In the genomic region with DNA sequence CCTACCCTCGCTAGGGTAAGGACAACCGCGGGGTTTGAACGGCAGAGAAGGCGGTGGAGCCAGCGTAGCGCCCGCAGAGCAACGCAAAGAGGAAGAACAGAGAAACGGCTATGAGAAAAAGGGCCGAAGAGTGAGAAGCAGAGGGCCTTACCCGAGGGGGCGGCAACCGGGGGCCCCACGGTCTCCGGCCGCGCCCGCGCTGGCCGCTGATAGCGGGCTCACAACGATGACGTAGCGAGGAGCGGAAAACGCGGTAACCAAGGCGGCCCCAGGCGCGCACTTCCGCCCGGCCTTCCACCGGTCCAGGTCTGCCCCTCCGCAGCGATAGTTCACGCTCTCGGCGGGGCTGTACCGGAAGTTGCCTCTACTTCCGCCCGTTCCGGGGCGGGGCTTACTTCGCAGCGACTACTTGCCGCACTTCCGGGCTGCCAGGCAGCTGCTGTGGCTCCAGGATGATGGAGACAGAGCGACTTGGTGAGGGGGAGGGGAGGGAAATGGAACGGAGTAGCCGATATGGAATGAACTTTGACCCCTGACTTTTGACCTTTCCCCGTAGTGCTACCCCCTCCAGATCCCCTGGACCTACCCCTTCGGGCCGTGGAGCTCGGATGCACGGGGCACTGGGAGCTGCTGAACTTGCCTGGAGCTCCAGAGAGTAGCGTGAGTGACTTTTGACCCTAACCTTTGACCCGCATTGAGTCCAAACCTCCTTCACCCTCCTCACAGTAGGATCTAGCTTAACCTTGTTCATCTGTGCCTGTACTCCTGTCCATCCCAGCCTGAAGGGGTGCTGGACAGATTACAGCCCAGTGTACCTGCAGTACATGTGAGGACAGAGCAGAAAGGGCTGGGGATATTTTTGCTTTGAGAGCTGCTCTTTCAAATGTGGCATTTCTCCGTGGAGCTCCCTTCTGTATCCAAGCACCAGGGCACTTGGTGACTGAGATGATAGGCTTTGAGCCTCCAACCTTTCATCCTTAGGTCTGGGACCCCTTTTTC, we compare ENCODE assay signal across 1 cellular context.
TF ChIP-seq lines count a peak whose summit lies in the region.

Gene NELFE (minus strand): TSS at position 231 of the 999 bp plus-strand sequence. CDS start 525 bp downstream, outside the sequence.
Gene SKIC2 (plus strand): TSS at position 435 of the 999 bp plus-strand sequence. CDS start 18 bp downstream, at position 453.

TF ChIP-seq in HEK293, 187 proteins besides CTCF, POLR2A, EP300 and RAD21 (continued from another document and continues in another):
- TF ChIP-seq PATZ1 (tag by site-specific recombination; IDR thresholded peaks at IDR 0.05) (peak; percentile 96), ZBTB20 (tag by site-specific recombination; IDR thresholded peaks at IDR 0.05) (peak; percentile 88), GLIS2 (tag by site-specific recombination; IDR thresholded peaks at IDR 0.05) (peak; percentile 94), AEBP2 (tag by site-specific recombination; IDR thresholded peaks at IDR 0.05; ENCODE audit: borderline replicate concordance) (no peak), ELK4 (IDR thresholded peaks at IDR 0.05; ENCODE audit: borderline replicate concordance, low read depth, low read length) (peak; percentile 96), OSR2 (tag by site-specific recombination; IDR thresholded peaks at IDR 0.05) (peak; percentile 28; the same call in 1 of the 2 replicates), ZXDB (tag by site-specific recombination; IDR thresholded peaks at IDR 0.05) (peak; percentile 99), KLF7 (tag by site-specific recombination; IDR thresholded peaks at IDR 0.05; ENCODE audit: borderline replicate concordance) (peak; percentile 80), ZNF302 (tag by site-specific recombination; IDR thresholded peaks at IDR 0.05; ENCODE audit: low read depth) (no peak), ZSCAN30 (tag by site-specific recombination; IDR thresholded peaks at IDR 0.05) (peak; percentile 76; the same call in 1 of the 2 replicates), ZNF175 (tag by site-specific recombination; IDR thresholded peaks at IDR 0.05) (no peak), ZBTB6 (tag by site-specific recombination; IDR thresholded peaks at IDR 0.05) (peak; percentile 100), PRDM1 (tag by site-specific recombination; IDR thresholded peaks at IDR 0.05) (no peak), ZNF394 (tag by site-specific recombination; IDR thresholded peaks at IDR 0.05; ENCODE audit: borderline replicate concordance) (peak; percentile 98), SP3 (tag by site-specific recombination; IDR thresholded peaks at IDR 0.05) (peak; percentile 99), ZNF391 (tag by site-specific recombination; IDR thresholded peaks at IDR 0.05; ENCODE audit: borderline replicate concordance, low read depth) (0 out of 2 replicates have a peak, but pooled peaks have one; percentile 51), ZNF561 (tag by site-specific recombination; IDR thresholded peaks at IDR 0.05; ENCODE audit: borderline replicate concordance) (peak; percentile 94; the same call in 1 of the 2 replicates), KLF9 (tag by site-specific recombination; IDR thresholded peaks at IDR 0.05; ENCODE audit: low read depth) (peak; percentile 96), ZNF610 (tag by site-specific recombination; IDR thresholded peaks at IDR 0.05; ENCODE audit: borderline replicate concordance) (peak; percentile 32; the same call in 1 of the 2 replicates), GLIS1 (tag by site-specific recombination; IDR thresholded peaks at IDR 0.05) (peak; percentile 34; the same call in 1 of the 2 replicates), BCL11A (tag by site-specific recombination; IDR thresholded peaks at IDR 0.05; ENCODE audit: low read depth) (peak; percentile 99), YY2 (tag by site-specific recombination; IDR thresholded peaks at IDR 0.05) (peak; percentile 45; the same call in 1 of the 2 replicates), ZNF274 (IDR thresholded peaks at IDR 0.05; ENCODE audit: low read length) (no peak), ZNF274 (tag by site-specific recombination; IDR thresholded peaks at IDR 0.05; ENCODE audit: borderline replicate concordance) (no peak), ZNF449 (tag by site-specific recombination; IDR thresholded peaks at IDR 0.05) (peak; percentile 52; the same call in 1 of the 2 replicates), WT1 (tag by site-specific recombination; IDR thresholded peaks at IDR 0.05) (0 out of 2 replicates have a peak, but pooled peaks have one; percentile 38), ZNF514 (tag by site-specific recombination; IDR thresholded peaks at IDR 0.05) (no peak), ZBTB8A (tag by site-specific recombination; IDR thresholded peaks at IDR 0.05) (peak; percentile 86), ZNF777 (tag by site-specific recombination; IDR thresholded peaks at IDR 0.05; ENCODE audit: borderline replicate concordance) (peak; percentile 26; the same call in 1 of the 2 replicates)
- TF ChIP-seq, protein P1, sequence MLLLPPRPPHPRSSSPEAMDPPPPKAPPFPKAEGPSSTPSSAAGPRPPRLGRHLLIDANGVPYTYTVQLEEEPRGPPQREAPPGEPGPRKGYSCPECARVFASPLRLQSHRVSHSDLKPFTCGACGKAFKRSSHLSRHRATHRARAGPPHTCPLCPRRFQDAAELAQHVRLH (tag by site-specific recombination; IDR thresholded peaks at IDR 0.05) = peak; percentile 100
- TF ChIP-seq, protein P2, sequence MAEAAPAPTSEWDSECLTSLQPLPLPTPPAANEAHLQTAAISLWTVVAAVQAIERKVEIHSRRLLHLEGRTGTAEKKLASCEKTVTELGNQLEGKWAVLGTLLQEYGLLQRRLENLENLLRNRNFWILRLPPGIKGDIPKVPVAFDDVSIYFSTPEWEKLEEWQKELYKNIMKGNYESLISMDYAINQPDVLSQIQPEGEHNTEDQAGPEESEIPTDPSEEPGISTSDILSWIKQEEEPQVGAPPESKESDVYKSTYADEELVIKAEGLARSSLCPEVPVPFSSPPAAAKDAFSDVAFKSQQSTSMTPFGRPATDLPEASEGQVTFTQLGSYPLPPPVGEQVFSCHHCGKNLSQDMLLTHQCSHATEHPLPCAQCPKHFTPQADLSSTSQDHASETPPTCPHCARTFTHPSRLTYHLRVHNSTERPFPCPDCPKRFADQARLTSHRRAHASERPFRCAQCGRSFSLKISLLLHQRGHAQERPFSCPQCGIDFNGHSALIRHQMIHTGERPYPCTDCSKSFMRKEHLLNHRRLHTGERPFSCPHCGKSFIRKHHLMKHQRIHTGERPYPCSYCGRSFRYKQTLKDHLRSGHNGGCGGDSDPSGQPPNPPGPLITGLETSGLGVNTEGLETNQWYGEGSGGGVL (tag by site-specific recombination; IDR thresholded peaks at IDR 0.05) = peak; percentile 60; the same call in 1 of the 2 replicates
- TF ChIP-seq, protein P3, sequence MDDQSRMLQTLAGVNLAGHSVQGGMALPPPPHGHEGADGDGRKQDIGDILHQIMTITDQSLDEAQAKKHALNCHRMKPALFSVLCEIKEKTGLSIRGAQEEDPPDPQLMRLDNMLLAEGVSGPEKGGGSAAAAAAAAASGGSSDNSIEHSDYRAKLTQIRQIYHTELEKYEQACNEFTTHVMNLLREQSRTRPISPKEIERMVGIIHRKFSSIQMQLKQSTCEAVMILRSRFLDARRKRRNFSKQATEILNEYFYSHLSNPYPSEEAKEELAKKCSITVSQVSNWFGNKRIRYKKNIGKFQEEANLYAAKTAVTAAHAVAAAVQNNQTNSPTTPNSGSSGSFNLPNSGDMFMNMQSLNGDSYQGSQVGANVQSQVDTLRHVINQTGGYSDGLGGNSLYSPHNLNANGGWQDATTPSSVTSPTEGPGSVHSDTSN (CRISPR knock-in tag; IDR thresholded peaks at IDR 0.05) = peak; percentile 52; the same call in 1 of the 2 replicates
- TF ChIP-seq, protein P4, sequence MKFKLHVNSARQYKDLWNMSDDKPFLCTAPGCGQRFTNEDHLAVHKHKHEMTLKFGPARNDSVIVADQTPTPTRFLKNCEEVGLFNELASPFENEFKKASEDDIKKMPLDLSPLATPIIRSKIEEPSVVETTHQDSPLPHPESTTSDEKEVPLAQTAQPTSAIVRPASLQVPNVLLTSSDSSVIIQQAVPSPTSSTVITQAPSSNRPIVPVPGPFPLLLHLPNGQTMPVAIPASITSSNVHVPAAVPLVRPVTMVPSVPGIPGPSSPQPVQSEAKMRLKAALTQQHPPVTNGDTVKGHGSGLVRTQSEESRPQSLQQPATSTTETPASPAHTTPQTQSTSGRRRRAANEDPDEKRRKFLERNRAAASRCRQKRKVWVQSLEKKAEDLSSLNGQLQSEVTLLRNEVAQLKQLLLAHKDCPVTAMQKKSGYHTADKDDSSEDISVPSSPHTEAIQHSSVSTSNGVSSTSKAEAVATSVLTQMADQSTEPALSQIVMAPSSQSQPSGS (tag by site-specific recombination; IDR thresholded peaks at IDR 0.05; ENCODE audit: low read depth) = peak; percentile 96
- TF ChIP-seq, protein P5, sequence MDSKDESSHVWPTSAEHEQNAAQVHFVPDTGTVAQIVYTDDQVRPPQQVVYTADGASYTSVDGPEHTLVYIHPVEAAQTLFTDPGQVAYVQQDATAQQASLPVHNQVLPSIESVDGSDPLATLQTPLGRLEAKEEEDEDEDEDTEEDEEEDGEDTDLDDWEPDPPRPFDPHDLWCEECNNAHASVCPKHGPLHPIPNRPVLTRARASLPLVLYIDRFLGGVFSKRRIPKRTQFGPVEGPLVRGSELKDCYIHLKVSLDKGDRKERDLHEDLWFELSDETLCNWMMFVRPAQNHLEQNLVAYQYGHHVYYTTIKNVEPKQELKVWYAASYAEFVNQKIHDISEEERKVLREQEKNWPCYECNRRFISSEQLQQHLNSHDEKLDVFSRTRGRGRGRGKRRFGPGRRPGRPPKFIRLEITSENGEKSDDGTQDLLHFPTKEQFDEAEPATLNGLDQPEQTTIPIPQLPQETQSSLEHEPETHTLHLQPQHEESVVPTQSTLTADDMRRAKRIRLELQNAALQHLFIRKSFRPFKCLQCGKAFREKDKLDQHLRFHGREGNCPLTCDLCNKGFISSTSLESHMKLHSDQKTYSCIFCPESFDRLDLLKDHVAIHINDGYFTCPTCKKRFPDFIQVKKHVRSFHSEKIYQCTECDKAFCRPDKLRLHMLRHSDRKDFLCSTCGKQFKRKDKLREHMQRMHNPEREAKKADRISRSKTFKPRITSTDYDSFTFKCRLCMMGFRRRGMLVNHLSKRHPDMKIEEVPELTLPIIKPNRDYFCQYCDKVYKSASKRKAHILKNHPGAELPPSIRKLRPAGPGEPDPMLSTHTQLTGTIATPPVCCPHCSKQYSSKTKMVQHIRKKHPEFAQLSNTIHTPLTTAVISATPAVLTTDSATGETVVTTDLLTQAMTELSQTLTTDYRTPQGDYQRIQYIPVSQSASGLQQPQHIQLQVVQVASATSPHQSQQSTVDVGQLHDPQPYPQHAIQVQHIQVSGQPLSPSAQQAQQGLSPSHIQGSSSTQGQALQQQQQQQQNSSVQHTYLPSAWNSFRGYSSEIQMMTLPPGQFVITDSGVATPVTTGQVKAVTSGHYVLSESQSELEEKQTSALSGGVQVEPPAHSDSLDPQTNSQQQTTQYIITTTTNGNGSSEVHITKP (tag by site-specific recombination; IDR thresholded peaks at IDR 0.05) = peak; percentile 72
